ENCODE assay signal across 1 cellular context in the genomic region with DNA sequence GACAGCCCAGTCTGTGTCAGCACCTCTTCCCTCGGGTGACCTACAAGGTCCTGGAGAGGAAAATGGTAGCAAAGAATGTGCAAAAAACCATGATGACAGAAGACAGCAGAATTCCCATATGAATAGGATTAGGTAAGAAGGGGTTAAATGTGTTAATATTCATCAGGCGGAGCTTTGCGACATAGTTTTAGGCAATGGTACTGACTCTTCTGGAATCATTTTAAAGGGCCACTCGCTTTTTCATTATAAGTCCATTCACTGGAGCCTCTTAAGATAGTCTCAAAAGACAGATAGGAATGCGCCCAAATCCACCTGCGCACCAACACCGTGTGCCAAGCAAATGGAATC.
TF ChIP-seq lines count a peak whose summit lies in the region.

No MANE protein-coding gene starts in this region.

TF ChIP-seq in K562, 482 proteins besides CTCF, POLR2A, EP300 and RAD21:
- TF ChIP-seq, protein P1, sequence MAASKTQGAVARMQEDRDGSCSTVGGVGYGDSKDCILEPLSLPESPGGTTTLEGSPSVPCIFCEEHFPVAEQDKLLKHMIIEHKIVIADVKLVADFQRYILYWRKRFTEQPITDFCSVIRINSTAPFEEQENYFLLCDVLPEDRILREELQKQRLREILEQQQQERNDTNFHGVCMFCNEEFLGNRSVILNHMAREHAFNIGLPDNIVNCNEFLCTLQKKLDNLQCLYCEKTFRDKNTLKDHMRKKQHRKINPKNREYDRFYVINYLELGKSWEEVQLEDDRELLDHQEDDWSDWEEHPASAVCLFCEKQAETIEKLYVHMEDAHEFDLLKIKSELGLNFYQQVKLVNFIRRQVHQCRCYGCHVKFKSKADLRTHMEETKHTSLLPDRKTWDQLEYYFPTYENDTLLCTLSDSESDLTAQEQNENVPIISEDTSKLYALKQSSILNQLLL (CRISPR knock-in tag; IDR thresholded peaks at IDR 0.05; ENCODE audit: borderline replicate concordance), result no peak
- TF ChIP-seq HNRNPUL1 (IDR thresholded peaks at IDR 0.05; ENCODE audit: low read length) (no peak), RBM34 (IDR thresholded peaks at IDR 0.05; ENCODE audit: borderline replicate concordance, insufficient read depth, low read length) (no peak), KAT8 (IDR thresholded peaks at IDR 0.05; ENCODE audit: low read depth) (no peak), GTF2F1 (IDR thresholded peaks at IDR 0.05; ENCODE audit: low read depth, low read length) (no peak), ATF3 (IDR thresholded peaks at IDR 0.05) (no peak), ATF3 (CRISPR knock-in tag; conservative IDR thresholded peaks at IDR 0.05) (no peak), TRIM24 (IDR thresholded peaks at IDR 0.05) (no peak), JUNB (CRISPR knock-in tag; conservative IDR thresholded peaks at IDR 0.05) (no peak), POLR3G (IDR thresholded peaks at IDR 0.05; ENCODE audit: extremely low read depth, insufficient read length, insufficient replicate concordance) (no peak), ZNF134 (CRISPR knock-in tag; conservative IDR thresholded peaks at IDR 0.05) (no peak), ZNF436 (CRISPR knock-in tag; IDR thresholded peaks at IDR 0.05) (no peak), MAFF (IDR thresholded peaks at IDR 0.05; ENCODE audit: low read length) (no peak), GABPB1 (CRISPR knock-in tag; IDR thresholded peaks at IDR 0.05) (no peak), ZNF408 (CRISPR knock-in tag; IDR thresholded peaks at IDR 0.05; ENCODE audit: low read depth) (no peak)
